Comparison of ENCODE assay signal across 8 cellular contexts in the genomic region with DNA sequence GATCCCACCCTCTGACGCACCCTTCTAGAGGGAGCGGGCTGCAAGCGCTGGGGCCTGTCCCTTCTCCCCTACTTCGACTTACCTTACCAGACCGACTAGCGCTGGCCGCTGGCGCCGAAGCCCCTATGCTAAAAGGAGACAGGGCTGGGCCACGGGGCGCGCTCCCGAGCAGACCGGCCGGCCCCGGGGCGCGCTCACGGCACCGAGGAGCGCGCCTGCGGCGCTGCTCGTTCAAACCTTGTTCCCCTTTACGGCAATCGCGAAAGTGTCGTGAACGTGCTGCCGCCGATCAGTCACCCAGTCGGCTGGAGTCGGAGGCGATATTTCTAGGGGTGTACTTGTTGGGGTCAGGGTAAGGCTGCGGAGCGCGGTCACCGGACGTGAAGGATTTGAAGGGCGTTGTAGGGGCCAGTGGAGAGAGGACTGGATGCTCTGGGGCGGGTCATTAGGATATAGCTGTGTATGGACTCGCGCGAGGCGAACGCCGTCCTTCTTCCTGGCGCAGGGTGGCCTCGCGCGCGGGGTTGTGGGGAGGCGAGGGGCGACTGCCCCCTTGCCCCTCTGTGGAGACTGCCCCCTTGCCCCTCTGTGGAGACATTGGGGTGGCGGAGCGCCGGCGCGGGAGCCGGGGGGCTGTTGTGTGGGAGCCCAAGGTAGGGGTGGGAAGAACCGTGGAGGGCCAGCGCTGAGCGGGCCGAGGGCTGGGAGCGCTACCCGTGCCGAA. TPM values are rescaled to one million over a fixed set of nuclear protein-coding genes. Genes with fewer than 3 reads are reported as not detected.
DNase-seq lines count a peak whose midpoint lies in the region; ATAC-seq and TF ChIP-seq lines count a peak whose summit lies in the region.

A gene (plus strand): TSS at position 268 of the 724 bp plus-strand sequence. CDS start 7,492 bp downstream, outside the sequence.
A gene (minus strand): TSS at position 138 of the 724 bp plus-strand sequence. CDS start 8,539 bp downstream, outside the sequence.

- no peaks in the 10 kb centered on the region for H3K9me2 ChIP-seq in MM.1S (replicated peaks; ENCODE audit: insufficient read depth, low read length)

- H3K4me1 ChIP-seq in MM.1S (ENCODE audit: low read length) (no peaks in the 10 kb centered on the region), foreskin keratinocyte (peaks cover 30% of the 10 kb centered on the region), stomach (peaks cover 18 to 46% (median 41%) of the 10 kb centered on the region in 4 donors)

- H3K4me1 Mint-ChIP-seq in neural crest cell: peaks cover 32% of the 10 kb centered on the region

- TF ChIP-seq CTCF in MM.1S (IDR thresholded peaks at IDR 0.05; ENCODE audit: low read length) (no peak), foreskin keratinocyte (conservative IDR thresholded peaks at IDR 0.05) (no peak), neural crest cell (conservative IDR thresholded peaks at IDR 0.05) (no peak), stomach (IDR thresholded peaks at IDR 0.05) (no peak)

- 0% methylated on average over 43 to 68 of the region's 68 CpGs for WGBS in stomach, 5 donors

- no peaks in the 10 kb centered on the region for H3K27me3 Mint-ChIP-seq in neural crest cell (ENCODE audit: low read depth)

- H3K9me3 ChIP-seq in MM.1S (replicated peaks; ENCODE audit: insufficient read depth, low read length) (no peaks in the 10 kb centered on the region), stomach (no peaks in the 10 kb centered on the region)

- H3K27me3 ChIP-seq in MM.1S (replicated peaks; ENCODE audit: insufficient read depth, low read length) (no peaks in the 10 kb centered on the region), foreskin keratinocyte (no peaks in the 10 kb centered on the region), stomach (no peaks in the 10 kb centered on the region)

- peak within 1 kb of the TSS; percentile 99 for H3K4me3 Mint-ChIP-seq in neural crest cell

- peak in 1 of 4 donors; percentile 4 for TF ChIP-seq POLR2A in stomach (IDR thresholded peaks at IDR 0.05)

- peak within 1 kb of the TSS; percentile 82 for H2AFZ ChIP-seq in MM.1S (ENCODE audit: low read length)

- in situ Hi-C loops in G401 (cut with HindIII; ENCODE audit: low sequenced_read_pairs): no loop called here

- peak; percentile 78 for ATAC-seq in foreskin keratinocyte

- H3K4me3 ChIP-seq in MM.1S (ENCODE audit: low read length): peak within 1 kb of the TSS; percentile 87
- peak within 1 kb of the TSS; percentile 85 to 96 (median 92) for H3K4me3 ChIP-seq in stomach

- no peaks in the 10 kb centered on the region for H4K20me1 ChIP-seq in MM.1S (ENCODE audit: insufficient read depth, low read length)

- DNase-seq in G401 (ENCODE audit: low spot score): peak; percentile 93
- peak; percentile 90 for DNase-seq in HCEC 1CT
- DNase-seq in MM.1S: peak; percentile 90
- peak; percentile 87 for DNase-seq in SHP77 treated with DMSO at 0.1 percent for 48 hours (lab: John Stamatoyannopoulos, UW)
- peak; percentile 91 for DNase-seq in activated gamma-delta T cell treated with Interleukin-2 at 50 U/mL for 16 hours
- DNase-seq in foreskin keratinocyte: peak; percentile 83 to 90
- peak; percentile 96 for DNase-seq in neural crest cell (ENCODE audit: low read depth, low spot score)
- DNase-seq in stomach: peak; percentile 95

- no peak for TF ChIP-seq EP300 in stomach (IDR thresholded peaks at IDR 0.05)

- H3F3A ChIP-seq in MM.1S (ENCODE audit: insufficient read depth, low read length): no peaks in the 10 kb centered on the region

- H3K9ac ChIP-seq in MM.1S (ENCODE audit: low read length): peak within 1 kb of the TSS; percentile 66

- H3K9me3 Mint-ChIP-seq in neural crest cell: no peaks in the 10 kb centered on the region

- H3K36me3 ChIP-seq in MM.1S (replicated peaks; ENCODE audit: insufficient read depth, low read length) (no peaks in the 10 kb centered on the region), stomach (peaks cover 3 to 23% (median 15%) of the 10 kb centered on the region in 4 donors)

- H3K4me2 ChIP-seq in MM.1S (ENCODE audit: low read depth, low read length): peak within 1 kb of the TSS; percentile 78

- H3K27ac ChIP-seq in MM.1S (ENCODE audit: low read length) (peak within 1 kb of the TSS; percentile 47; the same call in 1 of the 2 replicates), foreskin keratinocyte (peak within 1 kb of the TSS; percentile 83), stomach (peak within 1 kb of the TSS; percentile 78 to 97 (median 95))

- H3K36me3 Mint-ChIP-seq in neural crest cell (ENCODE audit: low read depth): no peaks in the 10 kb centered on the region

- H3K27ac Mint-ChIP-seq in neural crest cell (ENCODE audit: unreplicated experiment): peak within 1 kb of the TSS; percentile 100

- intact Hi-C loops in stomach (cut with DNase I; ENCODE audit: low total_unique reads): no loop called here

- peaks cover 45% of the 10 kb centered on the region for H3K79me2 ChIP-seq in MM.1S (ENCODE audit: low read length)

RNA-seq across cellular contexts. Expression of the first gene that starts in this region (rescaled TPM):
- total RNA-seq in G401 (2014; rRNA removed; shearing (Covaris generic)): 23.4 and 23.8 TPM in 2 replicates
- total RNA-seq in foreskin keratinocyte: 36.6 and 37.7 TPM in 2 replicates
- 13.3 and 16.3 TPM in 2 replicates for polyA plus RNA-seq in foreskin keratinocyte
- 24.2 and 27.3 TPM in 2 replicates for total RNA-seq in neural crest cell
- 10 to 100 TPM in 3 of 5 donors, 1 to 10 TPM in 2; 4.6 to 71.4 (median 22.8) TPM for total RNA-seq in stomach
- 10 to 100 TPM in 2 of 3 donors, 1 to 10 TPM in 1; 6.1 to 16.2 (median 10.8) TPM for polyA plus RNA-seq in stomach

RNA-seq across cellular contexts. Expression of the second gene that starts in this region (rescaled TPM):
- 25.1 and 45.0 TPM in 2 replicates for total RNA-seq in G401 (2014; rRNA removed; shearing (Covaris generic))
- 33.3 and 35.8 TPM in 2 replicates for total RNA-seq in foreskin keratinocyte
- polyA plus RNA-seq in foreskin keratinocyte: 30.0 and 33.6 TPM in 2 replicates
- total RNA-seq in neural crest cell: 28.2 and 29.4 TPM in 2 replicates
- total RNA-seq in stomach: 100 to 1,000 TPM in 1 of 5 donors, 10 to 100 TPM in 2, 1 to 10 TPM in 2; 2.6 to 420 (median 43.1) TPM
- polyA plus RNA-seq in stomach: 10 to 100 TPM; 27.8 to 48.1 (median 31.7) TPM

Comparison
In these comparisons a context has a peak if more than half of its experiments do, and no peak if none do; other contexts are left out.
1. Peak in every context shown above with its lines: DNase-seq, ATAC-seq, H3K4me3 ChIP-seq and H3K27ac ChIP-seq.